Comparison of ENCODE assay signal across 20 cellular contexts in the genomic region with DNA sequence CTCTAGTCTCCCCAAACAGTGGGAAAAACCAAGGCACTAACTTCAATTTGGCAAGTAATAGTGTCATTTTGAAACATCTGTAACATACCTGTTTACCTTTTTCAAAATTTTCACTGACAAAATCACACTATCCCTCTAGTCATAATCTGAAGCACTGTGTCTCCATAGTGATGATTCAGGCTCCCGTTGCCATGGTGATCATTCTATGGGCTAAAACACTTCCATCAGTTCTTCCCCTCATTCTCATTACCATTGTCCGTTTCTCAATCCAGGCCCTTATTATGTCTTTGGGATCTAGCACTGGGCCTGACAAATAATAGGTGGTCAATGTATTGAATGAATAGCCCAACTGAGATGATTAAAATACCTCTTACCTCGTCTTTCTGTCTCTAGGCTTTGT.
"Had no signal": no experiment of that assay in that cellular context is flagged by ENCODE, and none has a peak within 500 bp of the region (broad histone marks: within the 10 kb centered on the region; RNA-seq: fewer than 3 reads in every experiment).

No MANE protein-coding gene starts in this region.

- H3K4me3 Mint-ChIP-seq: activated CD4-positive, alpha-beta T cell treated with anti-CD3 and anti-CD28 coated beads, Interleukin-2, amount 10 ng/mL, durations not matched to agents 24 days and 14 days; activated T-helper 17 cell treated with anti-CD3 and anti-CD28 coated beads, Interleukin-2, amount 50 U/mL, for 72 hours; effector memory CD8-positive, alpha-beta T cell; immature natural killer cell; natural killer cell treated with Interleukin-12 subunit alpha and Interleukin-12 subunit beta and Interleukin-15 and Interleukin-18, amount 100 ng/mL, for 72 hours had no signal

- H3K27ac ChIP-seq: epithelial cell of prostate, gastrocnemius medialis, heart left ventricle, right lobe of liver, suprapubic skin had no signal

- H3K4me3 ChIP-seq: gastrocnemius medialis, heart left ventricle, right lobe of liver, smooth muscle cell, suprapubic skin had no signal

- H3K9me3 ChIP-seq: gastrocnemius medialis, heart left ventricle, right lobe of liver, suprapubic skin had no signal

- H3K36me3 Mint-ChIP-seq: immature natural killer cell; natural killer cell treated with Interleukin-12 subunit alpha and Interleukin-12 subunit beta and Interleukin-15 and Interleukin-18, amount 100 ng/mL, for 72 hours had no signal

- H3K27me3 ChIP-seq: right lobe of liver had no signal

- H3K27ac Mint-ChIP-seq: activated CD4-positive, alpha-beta T cell treated with anti-CD3 and anti-CD28 coated beads, Interleukin-2, amount 10 ng/mL, durations not matched to agents 24 days and 14 days; activated T-helper 17 cell treated with anti-CD3 and anti-CD28 coated beads, Interleukin-2, amount 50 U/mL, for 72 hours; effector memory CD8-positive, alpha-beta T cell; immature natural killer cell; natural killer cell treated with Interleukin-12 subunit alpha and Interleukin-12 subunit beta and Interleukin-15 and Interleukin-18, amount 100 ng/mL, for 72 hours had no signal

- DNase-seq: activated CD4-positive, alpha-beta T cell treated with anti-CD3 and anti-CD28 coated beads, Interleukin-2, amount 10 ng/mL, durations not matched to agents 24 days and 14 days; activated CD4-positive, CD25-positive, alpha-beta regulatory T cell; activated naive CD4-positive, alpha-beta T cell treated with Interleukin-2 at 50 U/mL for 16 hours; cerebellar nuclear complex; dermis blood vessel endothelial cell; effector memory CD8-positive, alpha-beta T cell; gastrocnemius medialis; heart left ventricle; immature natural killer cell; right lobe of liver; stimulated activated CD4-positive, alpha-beta T cell treated with anti-CD3 and anti-CD28 coated beads, Interleukin-4, amount 100 ng/mL, for 4 hours; stimulated activated CD8-positive, alpha-beta memory T cell treated with anti-CD3 and anti-CD28 coated beads, Interleukin-4, amount 100 ng/mL, for 48 hours; stimulated activated naive CD4-positive, alpha-beta T cell treated with Interleukin-2 at 50 U/mL for 16 hours; T-helper 2 cell; trophoblast cell had no signal

- H3K36me3 ChIP-seq: gastrocnemius medialis, heart left ventricle, right lobe of liver, suprapubic skin had no signal

- H3K4me1 Mint-ChIP-seq: activated T-helper 17 cell treated with anti-CD3 and anti-CD28 coated beads, Interleukin-2, amount 50 U/mL, for 72 hours had no signal

- H3K9me3 Mint-ChIP-seq: activated CD4-positive, alpha-beta T cell treated with anti-CD3 and anti-CD28 coated beads, Interleukin-2, amount 10 ng/mL, durations not matched to agents 24 days and 14 days; activated T-helper 17 cell treated with anti-CD3 and anti-CD28 coated beads, Interleukin-2, amount 50 U/mL, for 72 hours; effector memory CD8-positive, alpha-beta T cell; immature natural killer cell; natural killer cell treated with Interleukin-12 subunit alpha and Interleukin-12 subunit beta and Interleukin-15 and Interleukin-18, amount 100 ng/mL, for 72 hours had no signal

- H3K4me1 ChIP-seq: gastrocnemius medialis had no signal
